9 cellular contexts compared by ENCODE assay signal in genomic region chr20:431012-431904, GRCh38. TPM values are rescaled to one million over a fixed set of nuclear protein-coding genes. Genes with fewer than 3 reads are reported as not detected.
A peak's percentile ranks its signal among the peaks of the same experiment; 100 is the strongest.
DNase-seq lines count a peak whose midpoint lies in the region; ATAC-seq and TF ChIP-seq lines count a peak whose summit lies in the region.
"Had no signal": no experiment of that assay in that cellular context is flagged by ENCODE, and none has a peak within 500 bp of the region (broad histone marks: within the 10 kb centered on the region; RNA-seq: fewer than 3 reads in every experiment).

No MANE protein-coding gene starts in this region.

- POLR2A ChIA-PET in BJ (lab: Charles Lee): no interaction called here
- POLR2A ChIA-PET in HEK293T (lab: Yijun Ruan, JAX): interaction anchor here (1.1 kb wide), 1 partner anchor 24 kb away, joined by 6 read pairs; no protein-coding TSS in a partner anchor

- H3K4me3 ChIP-seq in BJ (ENCODE audit: low read depth, low read length): no peak overlapping the region
- H3K4me3 ChIP-seq in neuronal stem cell (ENCODE audit: low read length in 2 of 2): no peak overlapping the region
- H3K4me3 ChIP-seq: ovary had no signal

- peaks cover 95% of the 10 kb centered on the region for H3K36me3 Mint-ChIP-seq in activated T-cell treated with anti-CD3 and anti-CD28 coated beads, Interleukin-2, amount 50 U/mL, for 24 hours (ENCODE audit: low read depth)

- H3K79me1 ChIP-seq in neuronal stem cell (ENCODE audit: low read depth, low read length): no peaks in the 10 kb centered on the region

- peak overlapping the region; percentile 5 for H3K18ac ChIP-seq in neuronal stem cell (ENCODE audit: low read length)

- no peak overlapping the region for H2BK5ac ChIP-seq in neuronal stem cell (ENCODE audit: low read length)

- H3K4ac ChIP-seq in neuronal stem cell (ENCODE audit: low read length): no peak overlapping the region

- no peak for ATAC-seq in GM19023 (IDR thresholded peaks at IDR 0.05; ENCODE audit: unreplicated experiment)

- H3K9me3 Mint-ChIP-seq in activated T-cell treated with anti-CD3 and anti-CD28 coated beads, Interleukin-2, amount 50 U/mL, for 24 hours: no peaks in the 10 kb centered on the region

- peak overlapping the region; percentile 93 for H3K27ac Mint-ChIP-seq in activated T-cell treated with anti-CD3 and anti-CD28 coated beads, Interleukin-2, amount 50 U/mL, for 24 hours

- DNase-seq in BJ (ENCODE audit: low read depth) (no peak), HEK293T (ENCODE audit: extremely low spot score) (peak; percentile 72), NCI-H526 (lab: John Stamatoyannopoulos, UW) (peak; percentile 76 to 94), fibroblast of the conjunctiva (ENCODE audit: low read depth) (peak; percentile 72), neuronal stem cell (ENCODE audit: low spot score) (peak; percentile 43), NK-92 (lab: John Stamatoyannopoulos, UW; ENCODE audit: unreplicated experiment) (no peak)
- DNase-seq in activated T-cell treated with anti-CD3 and anti-CD28 coated beads, Interleukin-2, amount 50 U/mL, for 24 hours: peak; percentile 47

- H3K27me3 ChIP-seq in BJ (ENCODE audit: control insufficient read depth, insufficient read depth, low read length): no peaks in the 10 kb centered on the region
- H3K27me3 ChIP-seq in neuronal stem cell (ENCODE audit: control insufficient read depth in 3 of 3, insufficient read depth in 3 of 3, low read depth in 1 of 3, low read length in 3 of 3): no peaks in the 10 kb centered on the region
- H3K27me3 ChIP-seq: ovary had no signal

- H4K91ac ChIP-seq in neuronal stem cell (ENCODE audit: low read depth, low read length, poor library complexity): no peak overlapping the region

- no CpG with 5 or more reads among the region's 17 CpGs for WGBS in neuronal stem cell (ENCODE audit: extremely low coverage in 2 of 2, insufficient read length in 2 of 2, insufficient replicate concordance in 1 of 2), 2 donors

- CTCF ChIA-PET in BJ (lab: Yijun Ruan, JAX): interaction anchor here (0.8 to 4.5 kb wide), 8 partner anchors 8 to 77 kb away, joined by 3 to 32 read pairs (median 4); no protein-coding TSS in a partner anchor
- CTCF ChIA-PET in HEK293T (lab: Yijun Ruan, JAX): interaction anchor here (0.6 to 2.6 kb wide), 8 partner anchors 9 to 308 kb away, joined by 3 to 13 read pairs (median 3); no protein-coding TSS in a partner anchor

- H3K9ac ChIP-seq in neuronal stem cell (ENCODE audit: low read depth, low read length, poor library complexity): no peak overlapping the region

- H4K8ac ChIP-seq in neuronal stem cell (ENCODE audit: low read depth, low read length): no peak overlapping the region

- H3K27ac ChIP-seq in neuronal stem cell (replicated peaks; ENCODE audit: low read length): no peak overlapping the region
- H3K27ac ChIP-seq: ovary had no signal

- no peak overlapping the region for H2BK120ac ChIP-seq in neuronal stem cell (ENCODE audit: low read depth, low read length)

- peak overlapping the region; percentile 39 for H3K23ac ChIP-seq in neuronal stem cell (ENCODE audit: low read depth, low read length, poor library complexity)

- no peak overlapping the region for H2BK15ac ChIP-seq in neuronal stem cell (ENCODE audit: low read length)

- peaks cover 74% of the 10 kb centered on the region for H3K4me1 Mint-ChIP-seq in activated T-cell treated with anti-CD3 and anti-CD28 coated beads, Interleukin-2, amount 50 U/mL, for 24 hours (ENCODE audit: low read depth)

- peak; percentile 75 for TF ChIP-seq CTCF in BJ (IDR thresholded peaks at IDR 0.05; ENCODE audit: insufficient read depth, low read depth, low read length)

- H3K4me2 ChIP-seq in neuronal stem cell (ENCODE audit: insufficient read depth, low read length, poor library complexity, severe bottlenecking): no peak overlapping the region

- H2AFZ ChIP-seq in neuronal stem cell (ENCODE audit: low read length): no peak overlapping the region

- H2BK12ac ChIP-seq in neuronal stem cell (ENCODE audit: low read length): no peak overlapping the region

- no peak overlapping the region for H3K4me3 Mint-ChIP-seq in activated T-cell treated with anti-CD3 and anti-CD28 coated beads, Interleukin-2, amount 50 U/mL, for 24 hours

- H2AK5ac ChIP-seq in neuronal stem cell (ENCODE audit: low read depth, low read length): no peak overlapping the region

- peaks cover 44% of the 10 kb centered on the region for H3K36me3 ChIP-seq in BJ (ENCODE audit: control insufficient read depth, insufficient read depth, low read length)
- peaks cover 24 to 71% of the 10 kb centered on the region in 2 donors for H3K36me3 ChIP-seq in neuronal stem cell (replicated peaks in 1 of 2; ENCODE audit: control insufficient read depth in 2 of 2, insufficient read depth in 2 of 2, low read length in 2 of 2)
- H3K36me3 ChIP-seq: ovary had no signal

- H3K9me3 ChIP-seq in neuronal stem cell (replicated peaks in 1 of 2; ENCODE audit: control insufficient read depth in 2 of 2, insufficient read depth in 1 of 2, low read depth in 1 of 2, low read length in 2 of 2): no peaks in the 10 kb centered on the region
- H3K9me3 ChIP-seq: ovary had no signal

- H3K4me1 ChIP-seq in neuronal stem cell (ENCODE audit: control insufficient read depth in 2 of 2, insufficient read depth in 1 of 2, low read depth in 1 of 2, low read length in 2 of 2): peaks cover 0 to 3% of the 10 kb centered on the region in 2 donors

- H3K14ac ChIP-seq in neuronal stem cell (ENCODE audit: low read length): no peak overlapping the region

- H3K27me3 Mint-ChIP-seq in activated T-cell treated with anti-CD3 and anti-CD28 coated beads, Interleukin-2, amount 50 U/mL, for 24 hours: no peaks in the 10 kb centered on the region

TF ChIP-seq in HEK293T, 16 proteins besides CTCF, POLR2A, EP300 and RAD21:
- TF ChIP-seq LEF1 (IDR thresholded peaks at IDR 0.05; ENCODE audit: borderline replicate concordance) (no peak), ARNT (IDR thresholded peaks at IDR 0.05) (no peak), PKNOX1 (IDR thresholded peaks at IDR 0.05) (no peak), SUZ12 (IDR thresholded peaks at IDR 0.05) (no peak), HDGF (IDR thresholded peaks at IDR 0.05; ENCODE audit: borderline replicate concordance) (no peak)
TF ChIP-seq in HEK293T: peak in this region for 0.

RNA-seq across cellular contexts. Expression of gene RBCK1, which starts 23.2 kb away (rescaled TPM):
- 86.6 and 130 TPM in 2 replicates for polyA plus RNA-seq in BJ (2011; rRNA removed)
- 46.3 and 75.4 TPM in 2 replicates for polyA minus RNA-seq in BJ (2011; rRNA and poly(A)+ RNA removed)
- 33.0 TPM for polyA plus RNA-seq in neuronal stem cell (2013, experiment 1 of 2)
- 31.6 TPM for polyA plus RNA-seq in neuronal stem cell (2013, experiment 2 of 2)

RNA-seq across cellular contexts. Expression of gene TBC1D20, which starts 31.1 kb away (rescaled TPM):
- polyA plus RNA-seq in BJ (2011; rRNA removed): 46.1 and 63.7 TPM in 2 replicates
- 49.8 and 70.2 TPM in 2 replicates for polyA minus RNA-seq in BJ (2011; rRNA and poly(A)+ RNA removed)
- polyA plus RNA-seq in neuronal stem cell (2013, experiment 1 of 2): 18.3 TPM
- 18.9 TPM for polyA plus RNA-seq in neuronal stem cell (2013, experiment 2 of 2)

RNA-seq across cellular contexts. Expression of gene TRIB3, which starts 50.7 kb away (rescaled TPM):
- 98.0 and 126 TPM in 2 replicates for polyA plus RNA-seq in BJ (2011; rRNA removed)
- 50.8 and 70.0 TPM in 2 replicates for polyA minus RNA-seq in BJ (2011; rRNA and poly(A)+ RNA removed)
- 5.1 TPM for polyA plus RNA-seq in neuronal stem cell (2013, experiment 1 of 2)
- polyA plus RNA-seq in neuronal stem cell (2013, experiment 2 of 2): 4.6 TPM

Comparison
In these comparisons a context has a peak if more than half of its experiments do, and no peak if none do; other contexts are left out.
1. DNase-seq: peak in HEK293T (single experiment), NCI-H526 (2 of 2), activated T-cell treated with anti-CD3 and anti-CD28 coated beads, Interleukin-2, amount 50 U/mL, for 24 hours (single experiment), fibroblast of the conjunctiva (single experiment) and neuronal stem cell (single experiment); none in BJ (single experiment) and NK-92 (single experiment).